ENCODE assay signal across 30 cellular contexts in genomic region chr17:74396567-74396966, GRCh38. TPM values are rescaled to one million over a fixed set of nuclear protein-coding genes. Genes with fewer than 3 reads are reported as not detected.
"Had no signal": no experiment of that assay in that cellular context is flagged by ENCODE, and none has a peak within 500 bp of the region (broad histone marks: within the 10 kb centered on the region; RNA-seq: fewer than 3 reads in every experiment).

No MANE protein-coding gene starts in this region.

- H3K4me3 ChIP-seq: body of pancreas, esophagus muscularis mucosa, gastroesophageal sphincter, heart right ventricle had no signal

- FAIRE-seq: colon had no signal

- H3K4me1 ChIP-seq: esophagus muscularis mucosa, foreskin keratinocyte, gastroesophageal sphincter had no signal

- DNase-seq: activated CD4-positive, alpha-beta T cell treated with anti-CD3 and anti-CD28 coated beads for 36 hours; activated CD4-positive, alpha-beta T cell treated with anti-CD3 and anti-CD28 coated beads, Interleukin-2, amount 10 ng/mL, durations not matched to agents 24 days and 14 days; activated CD4-positive, CD25-positive, alpha-beta regulatory T cell; activated CD4-positive, CD25-positive, alpha-beta regulatory T cell treated with anti-CD3 and anti-CD28 coated beads, Interleukin-2, amount 50 U/mL, for 72 hours; activated CD8-positive, alpha-beta memory T cell treated with anti-CD3 and anti-CD28 coated beads for 24 hours; activated CD8-positive, alpha-beta T cell treated with anti-CD3 and anti-CD28 coated beads for 36 hours; activated effector memory CD4-positive, alpha-beta T cell treated with Interleukin-2 at 50 U/mL for 16 hours; activated gamma-delta T cell treated with Interleukin-2 at 50 U/mL for 16 hours; activated naive CD4-positive, alpha-beta T cell treated with anti-CD3 and anti-CD28 coated beads, Interleukin-2, amount 50 U/mL, for 16 hours; activated naive CD4-positive, alpha-beta T cell treated with Interleukin-2 at 50 U/mL for 16 hours; activated T-cell treated with anti-CD3 and anti-CD28 coated beads, Interleukin-2, amount 50 U/mL, for 4 hours; amniotic stem cell; aorta; body of pancreas; caudate nucleus; cortex of kidney; dermis blood vessel endothelial cell; effector CD4-positive, alpha-beta T cell; effector memory CD8-positive, alpha-beta T cell; erythroblast; foreskin keratinocyte; heart right ventricle; T-helper 2 cell had no signal

- H3K36me3 ChIP-seq: esophagus muscularis mucosa, gastroesophageal sphincter, heart right ventricle had no signal

- H3K27me3 ChIP-seq: body of pancreas, esophagus muscularis mucosa, gastroesophageal sphincter, heart right ventricle had no signal

- H3K9me3 ChIP-seq: body of pancreas, gastroesophageal sphincter had no signal

- H3K27ac ChIP-seq: body of pancreas, esophagus muscularis mucosa, foreskin keratinocyte, gastroesophageal sphincter, heart right ventricle had no signal

- ATAC-seq: activated CD4-positive, alpha-beta T cell treated with anti-CD3 and anti-CD28 coated beads for 36 hours; activated CD8-positive, alpha-beta T cell treated with anti-CD3 and anti-CD28 coated beads for 36 hours; activated T-cell treated with anti-CD3 and anti-CD28 coated beads, Interleukin-2, amount 50 U/mL, for 4 hours; activated T-helper 17 cell treated with anti-CD3 and anti-CD28 coated beads, Interleukin-2, amount 50 U/mL, for 72 hours; body of pancreas; effector memory CD8-positive, alpha-beta T cell; foreskin keratinocyte; gastroesophageal sphincter; heart right ventricle had no signal

RNA-seq across cellular contexts. Expression of gene GPR142, which starts 29.3 kb away (rescaled TPM):
- total RNA-seq: activated CD4-positive, alpha-beta T cell treated with anti-CD3 and anti-CD28 coated beads for 36 hours; activated CD4-positive, alpha-beta T cell treated with anti-CD3 and anti-CD28 coated beads, Interleukin-2, amount 10 ng/mL, durations not matched to agents 24 days and 14 days; activated CD8-positive, alpha-beta T cell treated with anti-CD3 and anti-CD28 coated beads for 36 hours; activated T-cell treated with anti-CD3 and anti-CD28 coated beads, Interleukin-2, amount 50 U/mL, for 4 hours; activated T-helper 17 cell treated with anti-CD3 and anti-CD28 coated beads, Interleukin-2, amount 50 U/mL, for 72 hours; chondrocyte; foreskin keratinocyte; glomerular endothelial cell; T-helper 1 cell treated with Interleukin-12 subunit alpha and Interleukin-12 subunit beta and Interleukin-4 antibody, amounts not matched to agents 30 ng/mL and 1 ng/mL, for 36 hours had no signal
- polyA plus RNA-seq: aorta, foreskin keratinocyte, heart right ventricle had no signal

RNA-seq across cellular contexts. Expression of gene BTBD17, which starts 34.9 kb away (rescaled TPM):
- total RNA-seq: activated CD4-positive, alpha-beta T cell treated with anti-CD3 and anti-CD28 coated beads for 36 hours; activated CD4-positive, alpha-beta T cell treated with anti-CD3 and anti-CD28 coated beads, Interleukin-2, amount 10 ng/mL, durations not matched to agents 24 days and 14 days; activated CD8-positive, alpha-beta T cell treated with anti-CD3 and anti-CD28 coated beads for 36 hours; activated T-cell treated with anti-CD3 and anti-CD28 coated beads, Interleukin-2, amount 50 U/mL, for 4 hours; activated T-helper 17 cell treated with anti-CD3 and anti-CD28 coated beads, Interleukin-2, amount 50 U/mL, for 72 hours; aorta; chondrocyte; foreskin keratinocyte; gastroesophageal sphincter; glomerular endothelial cell; heart right ventricle; T-helper 1 cell treated with Interleukin-12 subunit alpha and Interleukin-12 subunit beta and Interleukin-4 antibody, amounts not matched to agents 30 ng/mL and 1 ng/mL, for 36 hours had no signal
- polyA plus RNA-seq: aorta, foreskin keratinocyte, heart right ventricle had no signal
